In the genomic region with DNA sequence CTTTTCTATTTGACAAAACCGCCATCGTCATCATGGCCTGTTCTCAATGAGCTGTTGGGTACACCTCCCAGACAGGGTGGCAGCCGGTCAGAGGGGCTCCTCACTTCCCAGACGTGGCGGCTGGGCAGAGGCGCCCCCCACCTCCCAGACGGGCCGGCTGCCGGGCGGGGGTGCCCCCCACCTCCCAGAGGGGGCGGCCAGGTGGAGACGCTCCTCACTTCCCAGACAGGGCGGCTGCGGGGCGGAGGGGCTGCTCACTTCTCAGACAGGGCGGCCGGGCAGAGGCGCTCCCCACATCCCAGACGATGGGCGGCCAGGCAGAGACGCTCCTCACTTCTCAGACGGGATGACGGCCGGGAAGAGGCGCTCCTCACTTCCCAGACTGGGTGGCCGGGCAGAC, we compare ENCODE assay signal across 2 cellular contexts. TPM values are rescaled to one million over a fixed set of nuclear protein-coding genes. Genes with fewer than 3 reads are reported as not detected.
"Had no signal": no experiment of that assay in that cellular context is flagged by ENCODE, and none has a peak within 500 bp of the region (broad histone marks: within the 10 kb centered on the region; RNA-seq: fewer than 3 reads in every experiment).

No MANE protein-coding gene starts in this region.

RNA-seq across cellular contexts. Expression of a gene that starts 50.1 kb away (rescaled TPM):
- total RNA-seq: naive thymus-derived CD8-positive, alpha-beta T cell had no signal
- polyA plus RNA-seq: naive thymus-derived CD4-positive, alpha-beta T cell had no signal
